ENCODE assay signal across 8 cellular contexts in genomic region chr9:125240649-125240999, GRCh38. TPM values are rescaled to one million over a fixed set of nuclear protein-coding genes. Genes with fewer than 3 reads are reported as not detected.
DNase-seq lines count a peak whose midpoint lies in the region; ATAC-seq and TF ChIP-seq lines count a peak whose summit lies in the region.

No MANE protein-coding gene starts in this region.

- peaks cover 25% of the 10 kb centered on the region for H3K4me1 ChIP-seq in Caco-2

- ATAC-seq in GM21529 (IDR thresholded peaks at IDR 0.05; ENCODE audit: unreplicated experiment) (peak; percentile 4), HG02798 (IDR thresholded peaks at IDR 0.05; ENCODE audit: poor library complexity, unreplicated experiment) (no peak), GM21367 (IDR thresholded peaks at IDR 0.05; ENCODE audit: unreplicated experiment) (no peak)

- H3K4me3 ChIP-seq in Caco-2 (ENCODE audit: low read depth, low read length), result peak overlapping the region; percentile 95

- H3K27ac Mint-ChIP-seq in Caco-2 (ENCODE audit: unreplicated experiment), result peak overlapping the region; percentile 90

- POLR2A ChIA-PET in Caco-2 (lab: Charles Lee), result interaction anchor here (1.0 to 1.7 kb wide), 11 partner anchors 8 to 106 kb away, joined by 3 to 22 read pairs (median 9); partner anchors contain the start of genes GAPVD1 and RABEPK

- H3K4me3 Mint-ChIP-seq in Caco-2 (ENCODE audit: unreplicated experiment), result peak overlapping the region; percentile 93

- no peaks in the 10 kb centered on the region for H3K27me3 ChIP-seq in Caco-2 (replicated peaks; ENCODE audit: control insufficient read depth, insufficient read depth, low read length)

- H3K4me1 Mint-ChIP-seq in Caco-2 (ENCODE audit: low read depth, unreplicated experiment), result peaks cover 25% of the 10 kb centered on the region

- H3K27me3 Mint-ChIP-seq in Caco-2 (ENCODE audit: insufficient read depth, unreplicated experiment), result no peaks in the 10 kb centered on the region

- TF ChIP-seq CTCF in Caco-2 (IDR thresholded peaks at IDR 0.05; ENCODE audit: insufficient read depth in 1 of 2, low read depth in 1 of 2, low read length in 1 of 2, severe bottlenecking in 1 of 2, unreplicated experiment in 1 of 2), result no peak

- no TSS peak for BruUV-seq in Caco-2 (replicated peaks; lab: Mats Ljungman, UMichigan)

- H3K36me3 ChIP-seq in Caco-2 (ENCODE audit: control insufficient read depth, insufficient read depth, low read length), result no peaks in the 10 kb centered on the region; the same call in 1 of the 2 replicates

- H3K9me3 Mint-ChIP-seq in Caco-2 (ENCODE audit: unreplicated experiment), result no peaks in the 10 kb centered on the region

- DNase-seq in Caco-2 (peak; percentile 41 to 64), NCI-H524 treated with DMSO at 0.1 percent for 48 hours (lab: John Stamatoyannopoulos, UW) (peak; percentile 7), amniotic epithelial cell (ENCODE audit: low read depth) (peak; percentile 26), iris pigment epithelial cell (ENCODE audit: low read depth) (peak; percentile 51)
- DNase-seq in stimulated activated CD4-positive, alpha-beta T cell treated with anti-CD3 and anti-CD28 coated beads, Interleukin-4, amount 100 ng/mL, for 48 hours (ENCODE audit: low read depth in 2 of 2), result peak; percentile 22 to 33

- H3K9me3 ChIP-seq in Caco-2, result no peaks in the 10 kb centered on the region

- intact Hi-C loops in Caco-2 (cut with micrococcal nuclease; ENCODE audit: unreplicated experiment), result loop anchor here (2.0 to 10.0 kb wide), 2 partner anchors 40 to 376 kb away; partner anchors contain the start of genes ARPC5L, RABEPK and RPL35

- peaks cover 69% of the 10 kb centered on the region for H3K36me3 Mint-ChIP-seq in Caco-2 (ENCODE audit: insufficient read depth, unreplicated experiment)

- CTCF ChIA-PET in Caco-2 (lab: Charles Lee), result interaction anchor here (0.6 to 2.2 kb wide), 3 partner anchors 21 to 96 kb away, joined by 3 to 7 read pairs (median 4); partner anchors contain the start of genes GAPVD1 and RABEPK

RNA-seq across cellular contexts. Expression of gene HSPA5, which starts 0.5 kb away (rescaled TPM):
- total RNA-seq in Caco-2 (2022), result 287 and 288 TPM in 2 replicates

RNA-seq across cellular contexts. Expression of gene GAPVD1, which starts 21.0 kb away (rescaled TPM):
- 66.2 TPM in 2 replicates for total RNA-seq in Caco-2 (2022)

RNA-seq across cellular contexts. Expression of gene RABEPK, which starts 40.3 kb away (rescaled TPM):
- total RNA-seq in Caco-2 (2022), result 28.1 and 28.4 TPM in 2 replicates

RNA-seq across cellular contexts. Expression of gene PPP6C, which starts 51.0 kb away (rescaled TPM):
- 37.4 and 41.2 TPM in 2 replicates for total RNA-seq in Caco-2 (2022)
